21 cellular contexts compared by ENCODE assay signal in the genomic region with DNA sequence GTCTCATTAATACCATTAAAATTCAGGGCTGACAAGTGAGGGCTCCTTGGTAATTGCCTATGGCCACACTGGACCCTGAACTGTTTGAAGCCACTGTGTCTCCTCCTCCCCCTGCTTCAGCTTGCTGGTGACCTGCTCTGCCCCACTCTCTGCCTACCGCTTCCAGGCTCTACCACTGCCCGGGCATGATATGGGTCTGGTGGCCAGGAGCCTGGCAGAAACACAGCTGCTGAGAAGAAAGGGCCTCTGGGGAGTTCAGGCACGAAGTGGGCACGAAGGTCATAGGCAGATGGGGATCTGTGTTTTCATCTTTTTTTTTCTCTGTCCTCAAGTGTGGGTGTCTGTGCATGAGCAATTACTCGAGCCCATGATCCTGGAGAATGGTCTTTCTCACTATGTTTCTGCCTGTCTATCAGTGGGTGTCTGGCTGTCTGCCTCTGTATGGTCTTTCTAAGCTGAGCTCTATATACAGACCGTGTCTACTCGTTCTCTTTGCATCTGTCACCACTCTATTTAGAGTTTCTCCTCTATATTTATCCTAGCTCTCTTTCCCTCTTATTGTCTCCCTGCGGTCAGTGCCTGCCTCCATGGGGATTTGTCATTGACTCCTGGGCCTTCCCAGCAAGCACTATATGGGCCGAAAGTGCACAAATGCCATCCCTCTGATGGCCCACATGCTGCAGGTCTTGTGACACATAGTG. TPM values are rescaled to one million over a fixed set of nuclear protein-coding genes. Genes with fewer than 3 reads are reported as not detected.
"Had no signal": no experiment of that assay in that cellular context is flagged by ENCODE, and none has a peak within 500 bp of the region (broad histone marks: within the 10 kb centered on the region; RNA-seq: fewer than 3 reads in every experiment).

No MANE protein-coding gene starts in this region.

- ATAC-seq: activated T-cell treated with anti-CD3 and anti-CD28 coated beads, Interleukin-2, amount 50 U/mL, for 4 hours; left lobe of liver; sciatic nerve; stimulated activated naive B cell treated with anti-CD40 and anti-IgM and Interleukin-4, amounts not matched to agents 10 μg/mL and 1 μg/mL and 100 μg/mL, for 72 hours; WTC11 had no signal

- H2AFZ ChIP-seq: parathyroid adenoma had no signal

- DNase-seq: activated CD4-positive, alpha-beta T cell treated with anti-CD3 and anti-CD28 coated beads, Interleukin-2, amount 50 U/mL, for 48 hours; activated CD8-positive, alpha-beta memory T cell treated with anti-CD3 and anti-CD28 coated beads, Interleukin-2, amount 50 U/mL, for 48 hours; activated naive CD4-positive, alpha-beta T cell treated with Interleukin-2 at 50 U/mL for 16 hours; activated naive CD8-positive, alpha-beta T cell treated with anti-CD3 and anti-CD28 coated beads for 36 hours; activated T-cell treated with anti-CD3 and anti-CD28 coated beads, Interleukin-2, amount 50 U/mL, for 4 hours; cerebellar nuclear complex; midbrain; nephron progenitor cell; stimulated activated CD4-positive, alpha-beta T cell treated with anti-CD3 and anti-CD28 coated beads, Interleukin-2, amount 100 ng/mL, for 48 hours; stimulated activated CD8-positive, alpha-beta memory T cell treated with anti-CD3 and anti-CD28 coated beads, Interleukin-4, amount 100 ng/mL, for 48 hours; stimulated activated naive B cell treated with anti-CD40 and anti-IgM and Interleukin-4, amounts not matched to agents 10 μg/mL and 1 μg/mL and 100 μg/mL, for 72 hours; T1000; testis had no signal

- H3K79me2 ChIP-seq: parathyroid adenoma had no signal

- H3K4me3 ChIP-seq: breast epithelium, coronary artery, testis had no signal

- H3K9me3 ChIP-seq: breast epithelium, testis had no signal

- H3K36me3 ChIP-seq: breast epithelium had no signal

- H3K9ac ChIP-seq: parathyroid adenoma had no signal

- H3K27me3 ChIP-seq: breast epithelium, testis had no signal

- H3K4me1 ChIP-seq: breast epithelium, parathyroid adenoma, testis had no signal

- H3K27ac ChIP-seq: breast epithelium, coronary artery, epithelial cell of prostate, parathyroid adenoma, testis had no signal

RNA-seq across cellular contexts. Expression of a gene that starts 42.1 kb away (rescaled TPM):
- total RNA-seq: activated CD8-positive, alpha-beta memory T cell treated with anti-CD3 and anti-CD28 coated beads for 36 hours; activated naive CD8-positive, alpha-beta T cell treated with anti-CD3 and anti-CD28 coated beads for 36 hours had no signal
